In genomic region chr2:208001924-208002323, GRCh38 we compare ENCODE assay signal across 13 cellular contexts. TPM values are rescaled to one million over a fixed set of nuclear protein-coding genes. Genes with fewer than 3 reads are reported as not detected.
DNase-seq lines count a peak whose midpoint lies in the region; ATAC-seq and TF ChIP-seq lines count a peak whose summit lies in the region.
"Had no signal": no experiment of that assay in that cellular context is flagged by ENCODE, and none has a peak within 500 bp of the region (broad histone marks: within the 10 kb centered on the region; RNA-seq: fewer than 3 reads in every experiment).

No MANE protein-coding gene starts in this region.

- TF ChIP-seq CTCF in heart left ventricle (IDR thresholded peaks at IDR 0.05) (no peak), left lung (IDR thresholded peaks at IDR 0.05) (no peak)

- intact Hi-C loops in heart left ventricle (cut with DNase I) (no loop called here), cardiac septum (cut with DNase I) (no loop called here), left cardiac atrium (cut with DNase I) (no loop called here), left lung (cut with DNase I) (no loop called here)

- no peak for DNase-seq in heart left ventricle
- no peak for DNase-seq in cardiac septum (ENCODE audit: low spot score)
- DNase-seq in left cardiac atrium, result no peak
- DNase-seq in left lung, result no peak
- no peak for DNase-seq in HPDE6-E6E7 (ENCODE audit: extremely low spot score)
- DNase-seq in NCI-H1092 (lab: John Stamatoyannopoulos, UW), result no peak
- DNase-seq: Calu3; CD8-positive, alpha-beta T cell; DMS79 treated with DMSO at 0.1 percent for 48 hours; GF-D8; H9 had no signal

- H3K4me3 ChIP-seq in heart left ventricle (no peak overlapping the region), left lung (no peak overlapping the region)
- H3K4me3 ChIP-seq: BLaER1 treated with 17β-estradiol and CSF1 and Interleukin-3, amounts not matched to agents 10 nM and 100 nM had no signal

- H3K4me1 ChIP-seq in heart left ventricle (peaks cover 0 to 42% (median 13%) of the 10 kb centered on the region in 12 donors), left lung (peaks cover 0 to 8% of the 10 kb centered on the region in 2 donors)

- no peaks in the 10 kb centered on the region for H3K9me3 ChIP-seq in heart left ventricle
- no peaks in the 10 kb centered on the region for H3K9me3 ChIP-seq in left lung
- H3K9me3 ChIP-seq: BLaER1 treated with 17β-estradiol and CSF1 and Interleukin-3, amounts not matched to agents 10 nM and 100 nM had no signal

- H3K27ac ChIP-seq in heart left ventricle (peak overlapping the region in 10 of 12 donors; percentile 34 to 76 (median 62)), left lung (peak overlapping the region in 1 of 2 donors; percentile 25)
- H3K27ac ChIP-seq: BLaER1 treated with 17β-estradiol and CSF1 and Interleukin-3, amounts not matched to agents 10 nM and 100 nM had no signal

- TF ChIP-seq POLR2A in heart left ventricle (IDR thresholded peaks at IDR 0.05), result no peak

- H3K36me3 ChIP-seq in heart left ventricle (peaks cover 0 to 37% (median 21%) of the 10 kb centered on the region in 9 donors), left lung (peaks cover 0 to 33% of the 10 kb centered on the region in 2 donors)

- ATAC-seq in heart left ventricle (peak in 3 of 4 donors; percentile 32 to 77 (median 49)), left cardiac atrium (peak; percentile 34 to 38), left lung (peak; percentile 63), GM18907 (IDR thresholded peaks at IDR 0.05; ENCODE audit: unreplicated experiment) (no peak)
- ATAC-seq: CD8-positive, alpha-beta T cell had no signal

- H3K27me3 ChIP-seq in heart left ventricle, result no peaks in the 10 kb centered on the region
- no peaks in the 10 kb centered on the region for H3K27me3 ChIP-seq in left lung
- H3K27me3 ChIP-seq: BLaER1 treated with 17β-estradiol and CSF1 and Interleukin-3, amounts not matched to agents 10 nM and 100 nM had no signal

- 44 to 69% (median 57%) methylated on average over 5 of the region's 5 CpGs for WGBS in heart left ventricle, 4 donors

RNA-seq across cellular contexts. Expression of gene PLEKHM3, which starts 23.4 kb away (rescaled TPM):
- total RNA-seq in heart left ventricle (10 to 100 TPM; 10.3 to 28.3 (median 17.4) TPM), cardiac septum (12.0 TPM), left cardiac atrium (10 to 100 TPM in 1 of 2 donors, 1 to 10 TPM in 1; 8.2 to 10.7 TPM), left lung (10 to 100 TPM; 15.1 to 16.0 TPM)
- polyA plus RNA-seq in heart left ventricle, result 1 to 10 TPM; 5.2 to 7.3 TPM
